ENCODE assay signal across 24 cellular contexts in the genomic region with DNA sequence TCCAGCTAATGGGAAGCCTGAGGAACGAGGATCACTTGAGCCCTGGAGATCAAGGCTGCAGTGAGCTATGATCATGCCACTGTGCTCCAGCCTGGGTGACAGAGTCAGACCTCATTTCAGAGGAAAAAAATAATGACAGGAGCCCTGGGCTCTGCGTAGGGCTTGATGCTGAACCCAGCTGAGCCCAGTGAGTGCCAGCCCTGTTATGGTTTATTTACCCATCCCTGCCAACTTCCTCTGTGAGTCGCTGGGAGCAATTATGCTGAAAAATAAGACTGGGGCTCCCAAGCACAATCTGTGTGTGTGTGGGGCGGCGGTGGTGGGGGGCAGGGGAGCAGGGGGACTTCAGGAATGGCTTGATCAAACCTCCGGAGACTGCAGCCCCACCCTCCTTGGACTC.
"Had no signal": no experiment of that assay in that cellular context is flagged by ENCODE, and none has a peak within 500 bp of the region (broad histone marks: within the 10 kb centered on the region; RNA-seq: fewer than 3 reads in every experiment).

No MANE protein-coding gene starts in this region.

- H3K36me3 Mint-ChIP-seq: activated naive CD8-positive, alpha-beta T cell treated with anti-CD3 and anti-CD28 coated beads, Interleukin-2, amount 10 ng/mL, durations not matched to agents 7 days and 5 days; memory B cell; stimulated activated effector memory CD8-positive, alpha-beta T cell treated with anti-CD3 and anti-CD28 coated beads, Interleukin-12 subunit alpha, Interleukin-12 subunit beta, amount 100 ng/mL, for 72 hours had no signal

- H3K27ac ChIP-seq: colonic mucosa, epithelial cell of prostate, gastroesophageal sphincter, parathyroid adenoma, right lobe of liver, skin epidermis, tibial nerve had no signal

- H3K27me3 ChIP-seq: colonic mucosa, gastroesophageal sphincter, right lobe of liver, tibial nerve had no signal

- H3K79me2 ChIP-seq: parathyroid adenoma had no signal

- H3K4me1 ChIP-seq: colonic mucosa, gastroesophageal sphincter, parathyroid adenoma, right lobe of liver had no signal

- H2AFZ ChIP-seq: parathyroid adenoma had no signal

- H3K9me3 ChIP-seq: colonic mucosa, gastroesophageal sphincter, right lobe of liver, tibial nerve had no signal

- H3K36me3 ChIP-seq: colonic mucosa, gastroesophageal sphincter, right lobe of liver, tibial nerve had no signal

- H3K4me1 Mint-ChIP-seq: activated B cell treated with CpG ODN at 0.5 μM for 24 hours; activated CD4-positive, alpha-beta T cell treated with anti-CD3 and anti-CD28 coated beads for 36 hours; activated naive CD8-positive, alpha-beta T cell treated with anti-CD3 and anti-CD28 coated beads, Interleukin-2, amount 10 ng/mL, durations not matched to agents 7 days and 5 days; naive B cell; stimulated activated naive CD8-positive, alpha-beta T cell treated with anti-CD3 and anti-CD28 coated beads, Interleukin-15, amount 100 ng/mL, for 72 hours had no signal

- DNase-seq: activated B cell treated with CpG ODN at 0.5 μM for 24 hours; activated CD4-positive, alpha-beta T cell treated with anti-CD3 and anti-CD28 coated beads for 36 hours; activated CD4-positive, alpha-beta T cell treated with anti-CD3 and anti-CD28 coated beads, Interleukin-2, amount 50 U/mL, for 4 hours; activated CD8-positive, alpha-beta memory T cell treated with anti-CD3 and anti-CD28 coated beads for 24 hours; activated CD8-positive, alpha-beta memory T cell treated with anti-CD3 and anti-CD28 coated beads, Interleukin-2, amount 50 U/mL, for 4 hours; activated naive CD4-positive, alpha-beta T cell treated with anti-CD3 and anti-CD28 coated beads for 36 hours; activated naive CD8-positive, alpha-beta T cell treated with anti-CD3 and anti-CD28 coated beads, Interleukin-2, amount 10 ng/mL, durations not matched to agents 7 days and 5 days; activated T-cell treated with anti-CD3 and anti-CD28 coated beads, Interleukin-2, amount 50 U/mL, for 4 hours; amniotic stem cell; colonic mucosa; naive B cell; nucleus accumbens; right lobe of liver; stimulated activated CD4-positive, alpha-beta T cell treated with anti-CD3 and anti-CD28 coated beads, Interleukin-2, amount 100 ng/mL, for 24 hours; stimulated activated naive CD8-positive, alpha-beta T cell treated with anti-CD3 and anti-CD28 coated beads, Interleukin-15, amount 100 ng/mL, for 72 hours; T1000 had no signal

- H3K27me3 Mint-ChIP-seq: activated naive CD8-positive, alpha-beta T cell treated with anti-CD3 and anti-CD28 coated beads, Interleukin-2, amount 10 ng/mL, durations not matched to agents 7 days and 5 days; stimulated activated naive CD8-positive, alpha-beta T cell treated with anti-CD3 and anti-CD28 coated beads, Interleukin-15, amount 100 ng/mL, for 72 hours had no signal

- H3K27ac Mint-ChIP-seq: activated B cell treated with CpG ODN at 0.5 μM for 24 hours; activated CD4-positive, alpha-beta T cell treated with anti-CD3 and anti-CD28 coated beads for 36 hours; activated naive CD4-positive, alpha-beta T cell treated with anti-CD3 and anti-CD28 coated beads for 36 hours; activated naive CD8-positive, alpha-beta T cell treated with anti-CD3 and anti-CD28 coated beads, Interleukin-2, amount 10 ng/mL, durations not matched to agents 7 days and 5 days; activated T-helper 2 cell treated with anti-CD3 and anti-CD28 coated beads, Interferon-gamma antibody, Interleukin-2, Interleukin-4, amounts not matched to agents 10 μg/mL and 5 μg/mL and 100 μg/mL, durations not matched to agents 14 hours and 24 hours and 36 hours; memory B cell; naive B cell; stimulated activated effector memory CD8-positive, alpha-beta T cell treated with anti-CD3 and anti-CD28 coated beads, Interleukin-12 subunit alpha, Interleukin-12 subunit beta, amount 100 ng/mL, for 72 hours; stimulated activated naive CD8-positive, alpha-beta T cell treated with anti-CD3 and anti-CD28 coated beads, Interleukin-15, amount 100 ng/mL, for 72 hours had no signal

- ATAC-seq: activated CD4-positive, alpha-beta T cell treated with anti-CD3 and anti-CD28 coated beads for 36 hours; activated T-cell treated with anti-CD3 and anti-CD28 coated beads, Interleukin-2, amount 50 U/mL, for 4 hours; gastroesophageal sphincter; right lobe of liver; stimulated activated naive CD8-positive, alpha-beta T cell treated with anti-CD3 and anti-CD28 coated beads, Interleukin-15, amount 100 ng/mL, for 72 hours had no signal

- H3K9me3 Mint-ChIP-seq: activated B cell treated with CpG ODN at 0.5 μM for 24 hours; activated naive CD4-positive, alpha-beta T cell treated with anti-CD3 and anti-CD28 coated beads for 36 hours; activated naive CD8-positive, alpha-beta T cell treated with anti-CD3 and anti-CD28 coated beads, Interleukin-2, amount 10 ng/mL, durations not matched to agents 7 days and 5 days; activated T-cell treated with anti-CD3 and anti-CD28 coated beads, Interleukin-2, amount 50 U/mL, for 4 hours; activated T-helper 2 cell treated with anti-CD3 and anti-CD28 coated beads, Interferon-gamma antibody, Interleukin-2, Interleukin-4, amounts not matched to agents 10 μg/mL and 5 μg/mL and 100 μg/mL, durations not matched to agents 14 hours and 24 hours and 36 hours; memory B cell; stimulated activated effector memory CD8-positive, alpha-beta T cell treated with anti-CD3 and anti-CD28 coated beads, Interleukin-12 subunit alpha, Interleukin-12 subunit beta, amount 100 ng/mL, for 72 hours; stimulated activated naive CD8-positive, alpha-beta T cell treated with anti-CD3 and anti-CD28 coated beads, Interleukin-15, amount 100 ng/mL, for 72 hours had no signal

- H3K4me3 ChIP-seq: colonic mucosa, gastroesophageal sphincter, right lobe of liver, skin epidermis, tibial nerve had no signal

- H3K9ac ChIP-seq: parathyroid adenoma had no signal

- H3K4me3 Mint-ChIP-seq: activated B cell treated with CpG ODN at 0.5 μM for 24 hours; activated CD4-positive, alpha-beta T cell treated with anti-CD3 and anti-CD28 coated beads for 36 hours; activated naive CD4-positive, alpha-beta T cell treated with anti-CD3 and anti-CD28 coated beads for 36 hours; activated naive CD8-positive, alpha-beta T cell treated with anti-CD3 and anti-CD28 coated beads, Interleukin-2, amount 10 ng/mL, durations not matched to agents 7 days and 5 days; activated T-cell treated with anti-CD3 and anti-CD28 coated beads, Interleukin-2, amount 50 U/mL, for 4 hours; memory B cell; naive B cell; stimulated activated effector memory CD8-positive, alpha-beta T cell treated with anti-CD3 and anti-CD28 coated beads, Interleukin-12 subunit alpha, Interleukin-12 subunit beta, amount 100 ng/mL, for 72 hours; stimulated activated naive CD8-positive, alpha-beta T cell treated with anti-CD3 and anti-CD28 coated beads, Interleukin-15, amount 100 ng/mL, for 72 hours had no signal
